Comparison of ENCODE assay signal across 12 cellular contexts in genomic region chr10:11509036-11509435, GRCh38.
"Had no signal": no experiment of that assay in that cellular context is flagged by ENCODE, and none has a peak within 500 bp of the region (broad histone marks: within the 10 kb centered on the region; RNA-seq: fewer than 3 reads in every experiment).

No MANE protein-coding gene starts in this region.

- H3K27ac Mint-ChIP-seq: activated CD4-positive, alpha-beta T cell treated with anti-CD3 and anti-CD28 coated beads, Interleukin-2, amount 10 ng/mL, durations not matched to agents 24 days and 14 days; activated naive CD8-positive, alpha-beta T cell; memory B cell; stimulated activated effector memory CD8-positive, alpha-beta T cell treated with anti-CD3 and anti-CD28 coated beads, Interleukin-12 subunit alpha, Interleukin-12 subunit beta, amount 100 ng/mL, for 72 hours had no signal

- H3K27me3 ChIP-seq: esophagus muscularis mucosa, thyroid gland had no signal

- H3K4me3 ChIP-seq: esophagus muscularis mucosa, thyroid gland had no signal

- H3K4me1 ChIP-seq: thyroid gland had no signal

- H3K27me3 Mint-ChIP-seq: activated B cell treated with CpG ODN at 0.5 μM for 24 hours; activated naive CD8-positive, alpha-beta T cell; memory B cell had no signal

- H3K27ac ChIP-seq: esophagus muscularis mucosa, thyroid gland had no signal

- DNase-seq: activated B cell treated with CpG ODN at 0.5 μM for 24 hours; activated CD4-positive, alpha-beta T cell treated with anti-CD3 and anti-CD28 coated beads, Interleukin-2, amount 10 ng/mL, durations not matched to agents 24 days and 14 days; activated gamma-delta T cell treated with Interleukin-2 at 50 U/mL for 16 hours; hippocampal formation; kidney; left ventricle myocardium superior; T-helper 2 cell; thyroid gland had no signal

- H3K4me3 Mint-ChIP-seq: activated B cell treated with CpG ODN at 0.5 μM for 24 hours; activated CD4-positive, alpha-beta T cell treated with anti-CD3 and anti-CD28 coated beads, Interleukin-2, amount 10 ng/mL, durations not matched to agents 24 days and 14 days; activated naive CD8-positive, alpha-beta T cell; memory B cell; stimulated activated effector memory CD8-positive, alpha-beta T cell treated with anti-CD3 and anti-CD28 coated beads, Interleukin-12 subunit alpha, Interleukin-12 subunit beta, amount 100 ng/mL, for 72 hours had no signal

- H3K4me1 Mint-ChIP-seq: stimulated activated effector memory CD8-positive, alpha-beta T cell treated with anti-CD3 and anti-CD28 coated beads, Interleukin-12 subunit alpha, Interleukin-12 subunit beta, amount 100 ng/mL, for 72 hours had no signal

- H3K9me3 Mint-ChIP-seq: activated B cell treated with CpG ODN at 0.5 μM for 24 hours; activated CD4-positive, alpha-beta T cell treated with anti-CD3 and anti-CD28 coated beads, Interleukin-2, amount 10 ng/mL, durations not matched to agents 24 days and 14 days; memory B cell; stimulated activated effector memory CD8-positive, alpha-beta T cell treated with anti-CD3 and anti-CD28 coated beads, Interleukin-12 subunit alpha, Interleukin-12 subunit beta, amount 100 ng/mL, for 72 hours had no signal

- ATAC-seq: left ventricle myocardium superior; stimulated activated effector memory CD8-positive, alpha-beta T cell treated with anti-CD3 and anti-CD28 coated beads, Interleukin-12 subunit alpha, Interleukin-12 subunit beta, amount 100 ng/mL, for 72 hours had no signal
